ENCODE assay signal across 8 cellular contexts in genomic region chr12:95473947-95474817, GRCh38. TPM values are rescaled to one million over a fixed set of nuclear protein-coding genes. Genes with fewer than 3 reads are reported as not detected.
A peak's percentile ranks its signal among the peaks of the same experiment; 100 is the strongest.
DNase-seq lines count a peak whose midpoint lies in the region; TF ChIP-seq lines count a peak whose summit lies in the region.

METAP2 (plus strand) TSS chr12:95474152; CDS start chr12:95474180, 28 bp downstream.

- peaks cover 5% of the 10 kb centered on the region for H3K36me3 ChIP-seq in H7 (replicated peaks; ENCODE audit: control insufficient read depth, insufficient read depth, low read length)

- H3K4me1 Mint-ChIP-seq in nephron = peaks cover 24% of the 10 kb centered on the region
- peaks cover 58% of the 10 kb centered on the region for H3K4me1 Mint-ChIP-seq in stimulated activated naive CD8-positive, alpha-beta T cell treated with anti-CD3 and anti-CD28 coated beads, Interleukin-15, Interleukin-2, amounts not matched to agents 100 ng/mL and 50 ng/mL, for 24 hours (ENCODE audit: low read depth)

- TF ChIP-seq CTCF in fibroblast of pulmonary artery (IDR thresholded peaks at IDR 0.05; ENCODE audit: low read length, missing control alignments) (no peak), nephron (IDR thresholded peaks at IDR 0.05; ENCODE audit: unreplicated experiment in 3 of 3) (no peak)

- peak within 1 kb of the TSS; percentile 98 to 99 (median 98) for H3K27ac Mint-ChIP-seq in nephron
- peak within 1 kb of the TSS; percentile 100 for H3K27ac Mint-ChIP-seq in stimulated activated naive CD8-positive, alpha-beta T cell treated with anti-CD3 and anti-CD28 coated beads, Interleukin-15, Interleukin-2, amounts not matched to agents 100 ng/mL and 50 ng/mL, for 24 hours

- H3K27me3 ChIP-seq in H7 (ENCODE audit: control insufficient read depth, insufficient read depth, low read length) = no peaks in the 10 kb centered on the region

- H3K4me3 Mint-ChIP-seq in nephron = peak within 1 kb of the TSS; percentile 99 to 100 (median 99)
- peak within 1 kb of the TSS; percentile 97 for H3K4me3 Mint-ChIP-seq in stimulated activated naive CD8-positive, alpha-beta T cell treated with anti-CD3 and anti-CD28 coated beads, Interleukin-15, Interleukin-2, amounts not matched to agents 100 ng/mL and 50 ng/mL, for 24 hours

- DNase-seq in ELF-1 (ENCODE audit: low read depth, low spot score) = peak; percentile 98
- DNase-seq in H7 = peak; percentile 95
- DNase-seq in M059J (ENCODE audit: low read depth) = peak; percentile 96
- peak; percentile 94 to 95 for DNase-seq in SHP77 (lab: John Stamatoyannopoulos, UW)
- DNase-seq in activated effector memory CD4-positive, alpha-beta T cell treated with Interleukin-2 at 50 U/mL for 16 hours = peak; percentile 87
- DNase-seq in fibroblast of pulmonary artery (ENCODE audit: low read depth) = peak; percentile 98

- no peaks in the 10 kb centered on the region for H3K9me3 Mint-ChIP-seq in nephron
- no peaks in the 10 kb centered on the region for H3K9me3 Mint-ChIP-seq in stimulated activated naive CD8-positive, alpha-beta T cell treated with anti-CD3 and anti-CD28 coated beads, Interleukin-15, Interleukin-2, amounts not matched to agents 100 ng/mL and 50 ng/mL, for 24 hours

- H3K4me3 ChIP-seq in H7 (ENCODE audit: insufficient read depth, low read depth, low read length) (peak within 1 kb of the TSS; percentile 89), fibroblast of pulmonary artery (replicated peaks; ENCODE audit: low read depth, low read length) (peak within 1 kb of the TSS; percentile 100)

- no peaks in the 10 kb centered on the region for H3K27me3 Mint-ChIP-seq in nephron (ENCODE audit: low read depth)
- no peaks in the 10 kb centered on the region for H3K27me3 Mint-ChIP-seq in stimulated activated naive CD8-positive, alpha-beta T cell treated with anti-CD3 and anti-CD28 coated beads, Interleukin-15, Interleukin-2, amounts not matched to agents 100 ng/mL and 50 ng/mL, for 24 hours

- H3K36me3 Mint-ChIP-seq in nephron (ENCODE audit: low read depth) = peaks cover 34% of the 10 kb centered on the region
- H3K36me3 Mint-ChIP-seq in stimulated activated naive CD8-positive, alpha-beta T cell treated with anti-CD3 and anti-CD28 coated beads, Interleukin-15, Interleukin-2, amounts not matched to agents 100 ng/mL and 50 ng/mL, for 24 hours (ENCODE audit: low read depth) = peaks cover 48% of the 10 kb centered on the region

RNA-seq across cellular contexts. Expression of gene METAP2, which starts in this region (rescaled TPM):
- total RNA-seq in H7 (2014; rRNA removed; shearing (Covaris generic)) = 106 and 129 TPM in 2 replicates
- total RNA-seq in M059J (2014; rRNA removed; shearing (Covaris generic)) = 76.9 and 80.2 TPM in 2 replicates

Comparison
In these comparisons a context has a peak if more than half of its experiments do, and no peak if none do; other contexts are left out.
1. Peak in every context shown above with its lines: DNase-seq and H3K4me3 ChIP-seq.